ENCODE assay signal across 1 cellular context in the genomic region with DNA sequence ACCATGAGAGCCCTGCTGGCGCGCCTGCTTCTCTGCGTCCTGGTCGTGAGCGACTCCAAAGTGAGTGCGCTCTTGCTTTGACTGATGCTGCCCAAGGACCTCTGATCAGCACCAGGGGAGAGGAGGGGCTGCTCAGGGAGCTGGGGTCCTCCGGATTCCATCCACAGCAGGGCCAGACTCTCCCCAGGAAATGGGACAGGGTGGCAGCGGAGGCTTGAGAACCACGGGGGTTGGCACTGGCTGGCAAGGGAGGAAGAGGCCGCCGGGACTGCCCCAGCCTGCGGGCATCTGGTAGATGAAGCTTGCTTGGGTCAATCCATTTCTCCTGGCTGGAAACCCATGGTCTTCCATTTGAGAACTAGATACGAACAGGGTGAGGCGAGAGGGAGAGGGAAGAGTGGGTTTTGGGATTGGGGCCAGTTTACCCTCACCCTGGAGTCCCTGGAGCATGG.
TF ChIP-seq lines count a peak whose summit lies in the region.

No MANE protein-coding gene starts in this region.

TF ChIP-seq in WTC11, 78 proteins besides CTCF, POLR2A, EP300 and RAD21 (continued from another document):
- TF ChIP-seq, protein P1, sequence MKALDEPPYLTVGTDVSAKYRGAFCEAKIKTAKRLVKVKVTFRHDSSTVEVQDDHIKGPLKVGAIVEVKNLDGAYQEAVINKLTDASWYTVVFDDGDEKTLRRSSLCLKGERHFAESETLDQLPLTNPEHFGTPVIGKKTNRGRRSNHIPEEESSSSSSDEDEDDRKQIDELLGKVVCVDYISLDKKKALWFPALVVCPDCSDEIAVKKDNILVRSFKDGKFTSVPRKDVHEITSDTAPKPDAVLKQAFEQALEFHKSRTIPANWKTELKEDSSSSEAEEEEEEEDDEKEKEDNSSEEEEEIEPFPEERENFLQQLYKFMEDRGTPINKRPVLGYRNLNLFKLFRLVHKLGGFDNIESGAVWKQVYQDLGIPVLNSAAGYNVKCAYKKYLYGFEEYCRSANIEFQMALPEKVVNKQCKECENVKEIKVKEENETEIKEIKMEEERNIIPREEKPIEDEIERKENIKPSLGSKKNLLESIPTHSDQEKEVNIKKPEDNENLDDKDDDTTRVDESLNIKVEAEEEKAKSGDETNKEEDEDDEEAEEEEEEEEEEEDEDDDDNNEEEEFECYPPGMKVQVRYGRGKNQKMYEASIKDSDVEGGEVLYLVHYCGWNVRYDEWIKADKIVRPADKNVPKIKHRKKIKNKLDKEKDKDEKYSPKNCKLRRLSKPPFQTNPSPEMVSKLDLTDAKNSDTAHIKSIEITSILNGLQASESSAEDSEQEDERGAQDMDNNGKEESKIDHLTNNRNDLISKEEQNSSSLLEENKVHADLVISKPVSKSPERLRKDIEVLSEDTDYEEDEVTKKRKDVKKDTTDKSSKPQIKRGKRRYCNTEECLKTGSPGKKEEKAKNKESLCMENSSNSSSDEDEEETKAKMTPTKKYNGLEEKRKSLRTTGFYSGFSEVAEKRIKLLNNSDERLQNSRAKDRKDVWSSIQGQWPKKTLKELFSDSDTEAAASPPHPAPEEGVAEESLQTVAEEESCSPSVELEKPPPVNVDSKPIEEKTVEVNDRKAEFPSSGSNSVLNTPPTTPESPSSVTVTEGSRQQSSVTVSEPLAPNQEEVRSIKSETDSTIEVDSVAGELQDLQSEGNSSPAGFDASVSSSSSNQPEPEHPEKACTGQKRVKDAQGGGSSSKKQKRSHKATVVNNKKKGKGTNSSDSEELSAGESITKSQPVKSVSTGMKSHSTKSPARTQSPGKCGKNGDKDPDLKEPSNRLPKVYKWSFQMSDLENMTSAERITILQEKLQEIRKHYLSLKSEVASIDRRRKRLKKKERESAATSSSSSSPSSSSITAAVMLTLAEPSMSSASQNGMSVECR (CRISPR knock-in tag; IDR thresholded peaks at IDR 0.05; ENCODE audit: borderline replicate concordance): 0 out of 2 replicates have a peak, but pooled peaks have one; percentile 14
